Comparison of ENCODE assay signal across 28 cellular contexts in genomic region chr22:27206747-27207133, GRCh38.
DNase-seq lines count a peak whose midpoint lies in the region; FAIRE-seq and TF ChIP-seq lines count a peak whose summit lies in the region.
"Had no signal": no experiment of that assay in that cellular context is flagged by ENCODE, and none has a peak within 500 bp of the region (broad histone marks: within the 10 kb centered on the region; RNA-seq: fewer than 3 reads in every experiment).

No MANE protein-coding gene starts in this region.

- H3K4me1 ChIP-seq in astrocyte (ENCODE audit: insufficient read depth, low read length) (peaks cover 44% of the 10 kb centered on the region), keratinocyte (ENCODE audit: control insufficient read depth, extremely low read depth, insufficient read depth, low read length) (peaks cover 42% of the 10 kb centered on the region), vagina (peaks cover 10% of the 10 kb centered on the region), Peyer's patch (peaks cover 0 to 4% (median 0%) of the 10 kb centered on the region in 4 donors), suprapubic skin (peaks cover 15% of the 10 kb centered on the region)

- H3K4me3 Mint-ChIP-seq in astrocyte (ENCODE audit: unreplicated experiment) (no peak overlapping the region), osteocyte (ENCODE audit: unreplicated experiment) (no peak overlapping the region)
- H3K4me3 Mint-ChIP-seq: B cell; CD8-positive, alpha-beta T cell; IgD-negative memory B cell had no signal

- H3K4me1 Mint-ChIP-seq in astrocyte (ENCODE audit: low read depth, unreplicated experiment) (peaks cover 37% of the 10 kb centered on the region), osteocyte (ENCODE audit: unreplicated experiment) (peaks cover 68% of the 10 kb centered on the region)
- H3K4me1 Mint-ChIP-seq: B cell, IgD-negative memory B cell had no signal

- TF ChIP-seq POLR2A in vagina (IDR thresholded peaks at IDR 0.05) (no peak), Peyer's patch (IDR thresholded peaks at IDR 0.05) (no peak), suprapubic skin (IDR thresholded peaks at IDR 0.05) (no peak), H54 (IDR thresholded peaks at IDR 0.05; ENCODE audit: low read depth, low read length) (no peak)

- H3K27me3 Mint-ChIP-seq in astrocyte (ENCODE audit: low read depth, unreplicated experiment) (peaks cover 2% of the 10 kb centered on the region), osteocyte (ENCODE audit: unreplicated experiment) (no peaks in the 10 kb centered on the region)
- H3K27me3 Mint-ChIP-seq: IgD-negative memory B cell had no signal

- WGBS in suprapubic skin = 60% methylated on average over 1 of the region's 1 CpG

- H2AFZ ChIP-seq in astrocyte (ENCODE audit: low read depth, low read length) (no peak overlapping the region), keratinocyte (ENCODE audit: control insufficient read depth, low read length) (no peak overlapping the region)

- H3K9me3 Mint-ChIP-seq in astrocyte (ENCODE audit: unreplicated experiment) (peaks cover 3% of the 10 kb centered on the region), osteocyte (ENCODE audit: unreplicated experiment) (no peaks in the 10 kb centered on the region)
- H3K9me3 Mint-ChIP-seq: CD8-positive, alpha-beta T cell had no signal

- H3K9me1 ChIP-seq in keratinocyte (ENCODE audit: control insufficient read depth, extremely low read depth, insufficient read depth, low read length) = no peaks in the 10 kb centered on the region

- no peaks in the 10 kb centered on the region for H3K36me3 ChIP-seq in astrocyte (ENCODE audit: insufficient read depth, low read length)
- no peaks in the 10 kb centered on the region for H3K36me3 ChIP-seq in keratinocyte (ENCODE audit: control insufficient read depth in 2 of 2, extremely low read depth in 1 of 2, insufficient read depth in 2 of 2, low read length in 2 of 2)
- H3K36me3 ChIP-seq in vagina = no peaks in the 10 kb centered on the region
- no peaks in the 10 kb centered on the region for H3K36me3 ChIP-seq in Peyer's patch
- H3K36me3 ChIP-seq in suprapubic skin = no peaks in the 10 kb centered on the region
- H3K36me3 ChIP-seq: SJCRH30 had no signal

- H4K20me1 ChIP-seq in astrocyte (ENCODE audit: insufficient read depth, low read length) (no peaks in the 10 kb centered on the region), keratinocyte (ENCODE audit: control insufficient read depth, extremely low read depth, insufficient read depth, low read length) (no peaks in the 10 kb centered on the region)

- DNase-seq in astrocyte (ENCODE audit: low read depth) (no peak), epithelial cell of prostate (ENCODE audit: low read depth, low spot score) (peak; percentile 54), keratinocyte (ENCODE audit: low read depth, low spot score) (peak; percentile 75), osteocyte (ENCODE audit: extremely low spot score, unreplicated experiment) (no peak), vagina (ENCODE audit: extremely low spot score in 2 of 2) (no peak), Peyer's patch (no peak), suprapubic skin (ENCODE audit: low spot score in 2 of 2) (no peak), H54 (ENCODE audit: insufficient read length, low spot score) (no peak)
- DNase-seq: Caco-2; CD8-positive, alpha-beta T cell; DMS 273 treated with DMSO at 0.1 percent for 48 hours; DMS79; EL; GDM1; GOT3; HCEC 1CT; NCI-H1092; NCI-H1417 treated with DMSO at 0.1 percent for 48 hours; NCI-H2081 treated with DMSO at 0.1 percent for 48 hours; NCI-H524; NCI-H748 treated with DMSO at 0.1 percent for 48 hours; SJCRH30 had no signal

- no peaks in the 10 kb centered on the region for H3K27me3 ChIP-seq in astrocyte (ENCODE audit: insufficient read depth, low read length)
- H3K27me3 ChIP-seq in keratinocyte (ENCODE audit: control insufficient read depth, extremely low read depth, insufficient read depth, low read length) = no peaks in the 10 kb centered on the region
- H3K27me3 ChIP-seq in vagina = no peaks in the 10 kb centered on the region
- no peaks in the 10 kb centered on the region for H3K27me3 ChIP-seq in Peyer's patch
- H3K27me3 ChIP-seq in suprapubic skin = no peaks in the 10 kb centered on the region
- H3K27me3 ChIP-seq: SJCRH30 had no signal

- intact Hi-C loops in vagina (cut with DNase I) = no loop called here

- H3K36me3 Mint-ChIP-seq in astrocyte (ENCODE audit: low read depth, unreplicated experiment) (no peaks in the 10 kb centered on the region), osteocyte (ENCODE audit: unreplicated experiment) (peaks cover 3% of the 10 kb centered on the region)
- H3K36me3 Mint-ChIP-seq: CD8-positive, alpha-beta T cell; IgD-negative memory B cell had no signal

- H3K4me3 ChIP-seq in astrocyte (ENCODE audit: insufficient read depth, low read depth, low read length) (no peak overlapping the region), keratinocyte (ENCODE audit: control insufficient read depth in 2 of 3, extremely low read depth in 1 of 3, insufficient read depth in 2 of 3, low read depth in 1 of 3, low read length in 3 of 3) (no peak overlapping the region), vagina (no peak overlapping the region), Peyer's patch (no peak overlapping the region), suprapubic skin (no peak overlapping the region)
- H3K4me3 ChIP-seq: GM12878, SJCRH30 had no signal

- no peak for TF ChIP-seq EP300 in suprapubic skin (IDR thresholded peaks at IDR 0.05)

- H3K79me2 ChIP-seq in astrocyte (ENCODE audit: insufficient read depth, low read length) (no peaks in the 10 kb centered on the region), keratinocyte (ENCODE audit: control insufficient read depth, insufficient read depth, low read length) (no peaks in the 10 kb centered on the region)

- no peak overlapping the region for H3K9ac ChIP-seq in astrocyte (ENCODE audit: low read length)
- no peak overlapping the region for H3K9ac ChIP-seq in keratinocyte (ENCODE audit: control insufficient read depth, extremely low read depth, insufficient read depth, low read length)
- H3K9ac ChIP-seq: KMS-11 had no signal

- FAIRE-seq in astrocyte (lab: Jason Lieb, UNC) (peak; percentile 37), keratinocyte (lab: Jason Lieb, UNC) (peak; percentile 71), H54 (lab: Jason Lieb, UNC) (no peak)
- FAIRE-seq: GM12878 had no signal

- no peak overlapping the region for H3K4me2 ChIP-seq in astrocyte (ENCODE audit: low read length)
- no peak overlapping the region for H3K4me2 ChIP-seq in keratinocyte (ENCODE audit: control insufficient read depth, extremely low read depth, insufficient read depth, low read depth, low read length)
- H3K4me2 ChIP-seq: KMS-11 had no signal

- H3K27ac ChIP-seq in astrocyte (ENCODE audit: low read depth, low read length) (no peak overlapping the region), epithelial cell of prostate (peak overlapping the region; percentile 22), keratinocyte (ENCODE audit: control insufficient read depth, insufficient read depth, low read length) (no peak overlapping the region), vagina (no peak overlapping the region), Peyer's patch (no peak overlapping the region), suprapubic skin (no peak overlapping the region)
- H3K27ac ChIP-seq: C4-2B, HL-60, KMS-11, SJCRH30 had no signal

- H3K27ac Mint-ChIP-seq in astrocyte (ENCODE audit: unreplicated experiment) (no peak overlapping the region), osteocyte (ENCODE audit: unreplicated experiment) (peak overlapping the region; percentile 84)
- H3K27ac Mint-ChIP-seq: B cell; CD8-positive, alpha-beta T cell had no signal

- H3K9me3 ChIP-seq in astrocyte (ENCODE audit: insufficient read depth, low read depth, low read length) = no peaks in the 10 kb centered on the region
- H3K9me3 ChIP-seq in keratinocyte (ENCODE audit: control insufficient read depth, low read depth, low read length) = no peaks in the 10 kb centered on the region
- no peaks in the 10 kb centered on the region for H3K9me3 ChIP-seq in vagina
- no peaks in the 10 kb centered on the region for H3K9me3 ChIP-seq in Peyer's patch
- H3K9me3 ChIP-seq in suprapubic skin = no peaks in the 10 kb centered on the region
- H3K9me3 ChIP-seq: Caco-2, SJCRH30 had no signal

- TF ChIP-seq CTCF in astrocyte (IDR thresholded peaks at IDR 0.05; ENCODE audit: insufficient read depth, low read depth, low read length) = no peak
- TF ChIP-seq CTCF in keratinocyte (optimal IDR thresholded peaks at IDR 0.05 in 1 of 3, IDR thresholded peaks at IDR 0.05 in 1 of 3, conservative IDR thresholded peaks at IDR 0.05 in 1 of 3; ENCODE audit: extremely low read depth in 1 of 3, insufficient read depth in 2 of 3, low read length in 3 of 3) = no peak
- TF ChIP-seq CTCF in osteocyte (IDR thresholded peaks at IDR 0.05) = no peak
- TF ChIP-seq CTCF in vagina (IDR thresholded peaks at IDR 0.05) = no peak
- no peak for TF ChIP-seq CTCF in Peyer's patch (IDR thresholded peaks at IDR 0.05)
- no peak for TF ChIP-seq CTCF in suprapubic skin (IDR thresholded peaks at IDR 0.05)

- dilution Hi-C loops in keratinocyte (cut with MboI; ENCODE audit: extremely low pct_ligation_motif_present, low sequenced_read_pairs) = no loop called here

Comparison
In these comparisons a context has a peak if more than half of its experiments do, and no peak if none do; other contexts are left out.
1. DNase-seq: peak in epithelial cell of prostate (single experiment) and keratinocyte (single experiment); none in astrocyte (single experiment), osteocyte (single experiment), vagina (0 of 2), Peyer's patch (0 of 3), suprapubic skin (0 of 2) and H54 (single experiment).